19 cellular contexts compared by ENCODE assay signal in genomic region chr3:185711255-185711870, GRCh38.
DNase-seq lines count a peak whose midpoint lies in the region; ATAC-seq and TF ChIP-seq lines count a peak whose summit lies in the region.
"Had no signal": no experiment of that assay in that cellular context is flagged by ENCODE, and none has a peak within 500 bp of the region (broad histone marks: within the 10 kb centered on the region; RNA-seq: fewer than 3 reads in every experiment).

No MANE protein-coding gene starts in this region.

- peak; percentile 26 for DNase-seq in AG08395 (ENCODE audit: low spot score)
- peak; percentile 46 for DNase-seq in choroid plexus epithelial cell (ENCODE audit: low read depth)
- DNase-seq in right lobe of liver: no peak
- DNase-seq in Right ventricle myocardium superior: no peak
- DNase-seq in nucleus accumbens (lab: John Stamatoyannopoulos, UW): no peak
- DNase-seq in germinal center (ENCODE audit: low spot score): no peak
- DNase-seq: activated CD4-positive, alpha-beta T cell treated with anti-CD3 and anti-CD28 coated beads, Interleukin-2, amount 10 ng/mL, durations not matched to agents 7 days and 5 days; activated naive CD8-positive, alpha-beta T cell treated with anti-CD3 and anti-CD28 coated beads for 36 hours; activated T-cell treated with anti-CD3 and anti-CD28 coated beads, Interleukin-2, amount 50 U/mL, for 1 hour; Caco-2; central memory CD4-positive, alpha-beta T cell; GDM1; Karpas-422; NCI-H146; NCI-H446; stimulated activated naive CD4-positive, alpha-beta T cell treated with Interleukin-2 at 50 U/mL for 16 hours had no signal

- intact Hi-C loops in right lobe of liver (cut with DNase I): no loop called here
- intact Hi-C loops in Right ventricle myocardium superior (cut with DNase I): no loop called here

- ATAC-seq in right lobe of liver: peak in 3 of 4 donors; percentile 20 to 44 (median 39)
- no peak for ATAC-seq in GM19023 (IDR thresholded peaks at IDR 0.05; ENCODE audit: unreplicated experiment)
- ATAC-seq in Right ventricle myocardium superior (ENCODE audit: poor library complexity): no peak

- TF ChIP-seq POLR2A in right lobe of liver (IDR thresholded peaks at IDR 0.05): no peak

- WGBS in right lobe of liver (ENCODE audit: insufficient coverage, low coverage, low lambda C conversion rate, missing lambda C conversion rate): 45% methylated on average over 8 of the region's 8 CpGs

- no peak for TF ChIP-seq CTCF in choroid plexus epithelial cell (conservative IDR thresholded peaks at IDR 0.05; ENCODE audit: low read depth, low read length)
- TF ChIP-seq CTCF in right lobe of liver (IDR thresholded peaks at IDR 0.05): no peak

- H3K27ac ChIP-seq in HUES48 (ENCODE audit: low read depth, low read length) (peak overlapping the region; percentile 62), right lobe of liver (no peak overlapping the region)
- H3K27ac ChIP-seq: HL-60 had no signal

- H3K27me3 ChIP-seq in HUES48 (ENCODE audit: control insufficient read depth, insufficient read depth, low read length): no peaks in the 10 kb centered on the region
- no peaks in the 10 kb centered on the region for H3K27me3 ChIP-seq in right lobe of liver

- H3K9ac ChIP-seq in HUES48 (ENCODE audit: low read depth, low read length): no peak overlapping the region

- H3K36me3 ChIP-seq in HUES48 (ENCODE audit: control insufficient read depth, insufficient read depth, low read length): no peaks in the 10 kb centered on the region
- H3K36me3 ChIP-seq in right lobe of liver: no peaks in the 10 kb centered on the region

- H3K4me3 ChIP-seq in HUES48 (ENCODE audit: low read depth, low read length) (no peak overlapping the region), choroid plexus epithelial cell (ENCODE audit: low read depth, low read length) (no peak overlapping the region), right lobe of liver (no peak overlapping the region)

- H3K4me1 ChIP-seq in HUES48 (ENCODE audit: control insufficient read depth, insufficient read depth, low read length) (peaks cover 53% of the 10 kb centered on the region), right lobe of liver (peaks cover 0 to 6% (median 2%) of the 10 kb centered on the region in 4 donors)

- no peaks in the 10 kb centered on the region for H3K9me3 ChIP-seq in HUES48 (ENCODE audit: control insufficient read depth, insufficient read depth, low read length)
- H3K9me3 ChIP-seq in right lobe of liver: no peaks in the 10 kb centered on the region
- H3K9me3 ChIP-seq: Caco-2 had no signal

Comparison
In these comparisons a context has a peak if more than half of its experiments do, and no peak if none do; other contexts are left out.
1. DNase-seq: peak in AG08395 (single experiment) and choroid plexus epithelial cell (single experiment); none in right lobe of liver (0 of 3), Right ventricle myocardium superior (single experiment), nucleus accumbens (0 of 56) and germinal center (single experiment).
2. ATAC-seq: peak in right lobe of liver (3 of 4); none in GM19023 (single experiment) and Right ventricle myocardium superior (single experiment).